In genomic region chr21:26469789-26470188, GRCh38 we compare ENCODE assay signal across 13 cellular contexts.
DNase-seq lines count a peak whose midpoint lies in the region; ATAC-seq and TF ChIP-seq lines count a peak whose summit lies in the region.
"Had no signal": no experiment of that assay in that cellular context is flagged by ENCODE, and none has a peak within 500 bp of the region (broad histone marks: within the 10 kb centered on the region; RNA-seq: fewer than 3 reads in every experiment).

No MANE protein-coding gene starts in this region.

- ATAC-seq in left lung = peak; percentile 71

- no peak for TF ChIP-seq EP300 in suprapubic skin (IDR thresholded peaks at IDR 0.05)

- DNase-seq in CD1c-positive myeloid dendritic cell (ENCODE audit: extremely low spot score) (peak; percentile 88), NCI-H226 (peak; percentile 81), caudate nucleus (lab: John Stamatoyannopoulos, UW) (peak in 17 of 61 donors; percentile 1 to 84 (median 22)), left lung (peak in 1 of 2 donors; percentile 35), MM.1S (no peak), suprapubic skin (ENCODE audit: low spot score in 2 of 2) (no peak), prostate gland (ENCODE audit: low spot score) (no peak)
- no peak for DNase-seq in activated CD4-positive, CD25-positive, alpha-beta regulatory T cell (lab: John Stamatoyannopoulos, UW)
- DNase-seq: DMS79; effector CD4-positive, alpha-beta T cell; NCI-H510A treated with DMSO at 0.1 percent for 48 hours; retina; stimulated activated naive B cell treated with anti-CD40 and anti-IgM and Interleukin-4, amounts not matched to agents 10 μg/mL and 1 μg/mL and 100 μg/mL, for 72 hours had no signal

- no peaks in the 10 kb centered on the region for H3K36me3 ChIP-seq in left lung
- H3K36me3 ChIP-seq in MM.1S (replicated peaks; ENCODE audit: insufficient read depth, low read length) = no peaks in the 10 kb centered on the region
- H3K36me3 ChIP-seq in suprapubic skin = no peaks in the 10 kb centered on the region
- no peaks in the 10 kb centered on the region for H3K36me3 ChIP-seq in prostate gland

- no peaks in the 10 kb centered on the region for H4K20me1 ChIP-seq in MM.1S (ENCODE audit: insufficient read depth, low read length)

- H3F3A ChIP-seq in MM.1S (ENCODE audit: insufficient read depth, low read length) = no peaks in the 10 kb centered on the region

- H2AFZ ChIP-seq in MM.1S (ENCODE audit: low read length) = no peak overlapping the region

- TF ChIP-seq CTCF in left lung (IDR thresholded peaks at IDR 0.05) (no peak), MM.1S (IDR thresholded peaks at IDR 0.05; ENCODE audit: low read length) (no peak), suprapubic skin (IDR thresholded peaks at IDR 0.05) (no peak), prostate gland (IDR thresholded peaks at IDR 0.05) (no peak)

- H3K27ac ChIP-seq in caudate nucleus (ENCODE audit: low read depth, low read length) (peak overlapping the region; percentile 3), left lung (peak overlapping the region in 1 of 2 donors; percentile 60), MM.1S (ENCODE audit: low read length) (no peak overlapping the region), suprapubic skin (no peak overlapping the region), prostate gland (no peak overlapping the region)

- H3K9me2 ChIP-seq in MM.1S (replicated peaks; ENCODE audit: insufficient read depth, low read length) = no peaks in the 10 kb centered on the region

- H3K4me1 ChIP-seq in left lung (no peaks in the 10 kb centered on the region), MM.1S (ENCODE audit: low read length) (no peaks in the 10 kb centered on the region), suprapubic skin (peaks cover 10% of the 10 kb centered on the region), prostate gland (replicated peaks) (no peaks in the 10 kb centered on the region)

- H3K27me3 ChIP-seq in left lung (no peaks in the 10 kb centered on the region), MM.1S (replicated peaks; ENCODE audit: insufficient read depth, low read length) (no peaks in the 10 kb centered on the region), suprapubic skin (no peaks in the 10 kb centered on the region), prostate gland (replicated peaks; ENCODE audit: insufficient read depth) (no peaks in the 10 kb centered on the region)

- no peak overlapping the region for H3K9ac ChIP-seq in MM.1S (ENCODE audit: low read length)

- 5% methylated on average over 1 of the region's 1 CpG for WGBS in suprapubic skin
- WGBS in prostate gland = 31% methylated on average over 1 of the region's 1 CpG

- H3K4me2 ChIP-seq in MM.1S (ENCODE audit: low read depth, low read length) = no peak overlapping the region

- TF ChIP-seq POLR2A in suprapubic skin (IDR thresholded peaks at IDR 0.05) (no peak), prostate gland (IDR thresholded peaks at IDR 0.05) (no peak)

- H3K4me3 ChIP-seq in left lung (no peak overlapping the region), MM.1S (ENCODE audit: low read length) (no peak overlapping the region), suprapubic skin (no peak overlapping the region), prostate gland (no peak overlapping the region)

- no peaks in the 10 kb centered on the region for H3K79me2 ChIP-seq in MM.1S (ENCODE audit: low read length)

- intact Hi-C loops in left lung (cut with DNase I) = no loop called here
- intact Hi-C loops in prostate gland (cut with DNase I) = no loop called here

- H3K9me3 ChIP-seq in left lung (peaks cover 0 to 5% of the 10 kb centered on the region in 2 donors), MM.1S (replicated peaks; ENCODE audit: insufficient read depth, low read length) (no peaks in the 10 kb centered on the region), suprapubic skin (no peaks in the 10 kb centered on the region), prostate gland (no peaks in the 10 kb centered on the region)

Comparison
In these comparisons a context has a peak if more than half of its experiments do, and no peak if none do; other contexts are left out.
1. DNase-seq: peak in CD1c-positive myeloid dendritic cell (single experiment) and NCI-H226 (single experiment); none in MM.1S (single experiment), activated CD4-positive, CD25-positive, alpha-beta regulatory T cell (0 of 4), suprapubic skin (0 of 2) and prostate gland (single experiment).